Comparison of ENCODE assay signal across 8 cellular contexts in genomic region chr14:55130194-55130550, GRCh38. TPM values are rescaled to one million over a fixed set of nuclear protein-coding genes. Genes with fewer than 3 reads are reported as not detected.
DNase-seq lines count a peak whose midpoint lies in the region; ATAC-seq and TF ChIP-seq lines count a peak whose summit lies in the region.

No MANE protein-coding gene starts in this region.

- no peak overlapping the region for H2AFZ ChIP-seq in ACC112 (ENCODE audit: low read length, unreplicated experiment)

- H3K4me1 ChIP-seq in ACC112 (ENCODE audit: control insufficient read depth, insufficient read depth, low read length, unreplicated experiment): peaks cover 62% of the 10 kb centered on the region

- no peaks in the 10 kb centered on the region for H3K27me3 Mint-ChIP-seq in central memory CD8-positive, alpha-beta T cell
- H3K27me3 Mint-ChIP-seq in mesothelial cell of epicardium (ENCODE audit: low read depth): peaks cover 29% of the 10 kb centered on the region

- no peaks in the 10 kb centered on the region for H3K9me3 Mint-ChIP-seq in central memory CD8-positive, alpha-beta T cell
- no peaks in the 10 kb centered on the region for H3K9me3 Mint-ChIP-seq in mesothelial cell of epicardium

- H3K79me2 ChIP-seq in ACC112 (ENCODE audit: control insufficient read depth, insufficient read depth, low read length, unreplicated experiment): peaks cover 59% of the 10 kb centered on the region

- no peaks in the 10 kb centered on the region for H3K27me3 ChIP-seq in ACC112 (ENCODE audit: insufficient read depth, low read length)

- H3K27ac ChIP-seq in ACC112 (ENCODE audit: low read depth, low read length): peak overlapping the region; percentile 74

- ATAC-seq in central memory CD8-positive, alpha-beta T cell (replicated peaks; ENCODE audit: extremely low read depth, poor library complexity, severe bottlenecking): no peak
- no peak for ATAC-seq in HG02852 (IDR thresholded peaks at IDR 0.05; ENCODE audit: unreplicated experiment)
- no peak for ATAC-seq in GM19395 (IDR thresholded peaks at IDR 0.05; ENCODE audit: unreplicated experiment)
- ATAC-seq in GM21619 (IDR thresholded peaks at IDR 0.05; ENCODE audit: unreplicated experiment): no peak
- no peak for ATAC-seq in GM18868 (IDR thresholded peaks at IDR 0.05; ENCODE audit: unreplicated experiment)

- H3K4me1 Mint-ChIP-seq in central memory CD8-positive, alpha-beta T cell: peaks cover 11% of the 10 kb centered on the region
- H3K4me1 Mint-ChIP-seq in mesothelial cell of epicardium: peaks cover 12% of the 10 kb centered on the region

- H3K4me3 Mint-ChIP-seq in central memory CD8-positive, alpha-beta T cell: peak overlapping the region; percentile 82
- H3K4me3 Mint-ChIP-seq in mesothelial cell of epicardium: peak overlapping the region; percentile 66

- peaks cover 7% of the 10 kb centered on the region for H3K36me3 ChIP-seq in ACC112 (ENCODE audit: insufficient read depth, low read length)

- no peak for TF ChIP-seq CTCF in mesothelial cell of epicardium (IDR thresholded peaks at IDR 0.05; ENCODE audit: unreplicated experiment)

- peak overlapping the region; percentile 46 for H3K27ac Mint-ChIP-seq in central memory CD8-positive, alpha-beta T cell (ENCODE audit: low read depth)
- H3K27ac Mint-ChIP-seq in mesothelial cell of epicardium: no peak overlapping the region

- H3K4me3 ChIP-seq in ACC112 (ENCODE audit: low read depth, low read length): peak overlapping the region; percentile 90

- H3K36me3 Mint-ChIP-seq in central memory CD8-positive, alpha-beta T cell (ENCODE audit: insufficient read depth): no peaks in the 10 kb centered on the region
- no peaks in the 10 kb centered on the region for H3K36me3 Mint-ChIP-seq in mesothelial cell of epicardium

- peak; percentile 47 for DNase-seq in HPDE6-E6E7 (ENCODE audit: extremely low spot score)
- no peak for DNase-seq in central memory CD8-positive, alpha-beta T cell (ENCODE audit: low spot score in 2 of 2)
- no peak for DNase-seq in mesothelial cell of epicardium (ENCODE audit: low spot score in 2 of 2, unreplicated experiment in 2 of 2)

RNA-seq across cellular contexts. Expression of gene LGALS3, which starts 1.1 kb away (rescaled TPM):
- total RNA-seq in mesothelial cell of epicardium: 17.1 to 19.4 TPM (median 19.2 TPM) in 3 replicates
